Comparison of ENCODE assay signal across 12 cellular contexts in genomic region chr1:39412079-39412478, GRCh38.
DNase-seq lines count a peak whose midpoint lies in the region; ATAC-seq and TF ChIP-seq lines count a peak whose summit lies in the region.
"Had no signal": no experiment of that assay in that cellular context is flagged by ENCODE, and none has a peak within 500 bp of the region (broad histone marks: within the 10 kb centered on the region; RNA-seq: fewer than 3 reads in every experiment).

No MANE protein-coding gene starts in this region.

- no peaks in the 10 kb centered on the region for H3K9me3 ChIP-seq in hepatocyte (ENCODE audit: low read depth)
- H3K9me3 ChIP-seq in skeletal muscle tissue (ENCODE audit: control insufficient read depth in 3 of 3, low read length in 3 of 3) = no peaks in the 10 kb centered on the region
- H3K9me3 ChIP-seq: Peyer's patch, upper lobe of left lung had no signal

- CTCF ChIA-PET in WTC11 (lab: Charles Lee) = interaction anchor here (1.7 to 5.6 kb wide), 2 partner anchors 50 to 313 kb away, joined by 6 to 45 read pairs; no protein-coding TSS in a partner anchor

- H3K9me3 Mint-ChIP-seq in WTC11 = peaks cover 23% of the 10 kb centered on the region
- H3K9me3 Mint-ChIP-seq in stimulated activated memory B cell treated with anti-CD40 and anti-IgM and Interleukin-4, amounts not matched to agents 10 μg/mL and 1 μg/mL and 100 μg/mL, for 72 hours = no peaks in the 10 kb centered on the region
- H3K9me3 Mint-ChIP-seq: central memory CD8-positive, alpha-beta T cell had no signal

- in situ Hi-C loops in GM13977 (cut with MboI; ENCODE audit: low pct_unique_long_range_greater_than_20kb, low sequenced_read_pairs, unreplicated experiment) = no loop called here

- H3K4me3 Mint-ChIP-seq in WTC11 = peak overlapping the region; percentile 60
- no peak overlapping the region for H3K4me3 Mint-ChIP-seq in stimulated activated memory B cell treated with anti-CD40 and anti-IgM and Interleukin-4, amounts not matched to agents 10 μg/mL and 1 μg/mL and 100 μg/mL, for 72 hours
- H3K4me3 Mint-ChIP-seq: central memory CD8-positive, alpha-beta T cell had no signal

- H3K9ac ChIP-seq in skeletal muscle tissue (ENCODE audit: low read depth in 1 of 3, low read length in 3 of 3) = peak overlapping the region in 1 of 3 donors; percentile 70

- DNase-seq in GM13977 (ENCODE audit: low spot score) = peak; percentile 65
- no peak for DNase-seq in WTC11 (ENCODE audit: low spot score)
- no peak for DNase-seq in hepatocyte (ENCODE audit: low spot score)
- DNase-seq in stimulated activated naive CD4-positive, alpha-beta T cell treated with Interleukin-2 at 50 U/mL for 16 hours (lab: John Stamatoyannopoulos, UW) = no peak
- DNase-seq: NCI-H1694, Peyer's patch, upper lobe of left lung had no signal

- no peaks in the 10 kb centered on the region for H3K36me3 ChIP-seq in hepatocyte (replicated peaks; ENCODE audit: insufficient read depth, low read depth)
- peaks cover 0 to 4% (median 3%) of the 10 kb centered on the region in 3 donors for H3K36me3 ChIP-seq in skeletal muscle tissue (ENCODE audit: control insufficient read depth in 3 of 3, insufficient read depth in 3 of 3, low read length in 3 of 3)

- no peaks in the 10 kb centered on the region; the same call in 1 of the 2 replicates for H3K27me3 Mint-ChIP-seq in WTC11 (ENCODE audit: low read depth)
- no peaks in the 10 kb centered on the region for H3K27me3 Mint-ChIP-seq in stimulated activated memory B cell treated with anti-CD40 and anti-IgM and Interleukin-4, amounts not matched to agents 10 μg/mL and 1 μg/mL and 100 μg/mL, for 72 hours
- H3K27me3 Mint-ChIP-seq: central memory CD8-positive, alpha-beta T cell had no signal

- no peaks in the 10 kb centered on the region for H3K9me2 ChIP-seq in hepatocyte (replicated peaks; ENCODE audit: insufficient read depth)

- H3K4me1 ChIP-seq in hepatocyte (ENCODE audit: insufficient read depth) (peaks cover 35% of the 10 kb centered on the region), skeletal muscle tissue (ENCODE audit: control insufficient read depth in 3 of 3, insufficient read depth in 3 of 3, low read length in 3 of 3) (peaks cover 60 to 78% (median 65%) of the 10 kb centered on the region in 3 donors)

- peaks cover 49% of the 10 kb centered on the region for H3K36me3 Mint-ChIP-seq in WTC11
- peaks cover 15% of the 10 kb centered on the region for H3K36me3 Mint-ChIP-seq in stimulated activated memory B cell treated with anti-CD40 and anti-IgM and Interleukin-4, amounts not matched to agents 10 μg/mL and 1 μg/mL and 100 μg/mL, for 72 hours

- H3K4me3 ChIP-seq in hepatocyte (no peak overlapping the region), skeletal muscle tissue (ENCODE audit: low read length in 3 of 3) (peak overlapping the region in 2 of 3 donors; percentile 45 to 75)

- peaks cover 63% of the 10 kb centered on the region for H3K4me1 Mint-ChIP-seq in WTC11
- H3K4me1 Mint-ChIP-seq in stimulated activated memory B cell treated with anti-CD40 and anti-IgM and Interleukin-4, amounts not matched to agents 10 μg/mL and 1 μg/mL and 100 μg/mL, for 72 hours = peaks cover 34% of the 10 kb centered on the region

- TF ChIP-seq CTCF in GM13977 (IDR thresholded peaks at IDR 0.05; ENCODE audit: extremely low read depth, insufficient read depth, missing control alignments) (no peak), WTC11 (IDR thresholded peaks at IDR 0.05) (no peak), hepatocyte (IDR thresholded peaks at IDR 0.05; ENCODE audit: poor library complexity) (no peak)

- no peak overlapping the region for H3K27ac ChIP-seq in hepatocyte
- no peak overlapping the region for H3K27ac ChIP-seq in skeletal muscle tissue (ENCODE audit: low read depth, low read length)

- no peak overlapping the region for H2AFZ ChIP-seq in hepatocyte

- H3K79me2 ChIP-seq in hepatocyte = peaks cover 62% of the 10 kb centered on the region

- ATAC-seq in WTC11 (no peak), GM18909 (IDR thresholded peaks at IDR 0.05; ENCODE audit: poor library complexity, unreplicated experiment) (no peak), GM21723 (IDR thresholded peaks at IDR 0.05; ENCODE audit: unreplicated experiment) (no peak)
- ATAC-seq in stimulated activated memory B cell treated with anti-CD40 and anti-IgM and Interleukin-4, amounts not matched to agents 10 μg/mL and 1 μg/mL and 100 μg/mL, for 72 hours = no peak

- POLR2A ChIA-PET in WTC11 (lab: Charles Lee) = no interaction called here

- H3K27ac Mint-ChIP-seq in WTC11 = no peak overlapping the region
- H3K27ac Mint-ChIP-seq in stimulated activated memory B cell treated with anti-CD40 and anti-IgM and Interleukin-4, amounts not matched to agents 10 μg/mL and 1 μg/mL and 100 μg/mL, for 72 hours = no peak overlapping the region

- peaks cover 42% of the 10 kb centered on the region for H4K20me1 ChIP-seq in hepatocyte (ENCODE audit: insufficient read depth, poor library complexity, severe bottlenecking)

- H3K4me2 ChIP-seq in hepatocyte = peak overlapping the region; percentile 81

- no peaks in the 10 kb centered on the region for H3K27me3 ChIP-seq in hepatocyte
- H3K27me3 ChIP-seq in skeletal muscle tissue (ENCODE audit: control insufficient read depth in 3 of 3, insufficient read depth in 3 of 3, low read length in 3 of 3) = no peaks in the 10 kb centered on the region
- H3K27me3 ChIP-seq: Peyer's patch, upper lobe of left lung had no signal

TF ChIP-seq in WTC11, 78 proteins besides CTCF, POLR2A, EP300 and RAD21:
- TF ChIP-seq FOXP1 (CRISPR knock-in tag; IDR thresholded peaks at IDR 0.05; ENCODE audit: borderline replicate concordance) (no peak), ARID4B (CRISPR knock-in tag; IDR thresholded peaks at IDR 0.05; ENCODE audit: borderline replicate concordance) (no peak), JUN (CRISPR knock-in tag; IDR thresholded peaks at IDR 0.05) (no peak), FOXJ3 (CRISPR knock-in tag; IDR thresholded peaks at IDR 0.05; ENCODE audit: borderline replicate concordance) (no peak), NR1H2 (CRISPR knock-in tag; IDR thresholded peaks at IDR 0.05) (no peak), NR2C2 (CRISPR knock-in tag; IDR thresholded peaks at IDR 0.05) (no peak), ZMAT4 (CRISPR knock-in tag; IDR thresholded peaks at IDR 0.05) (no peak), SMAD3 (CRISPR knock-in tag; IDR thresholded peaks at IDR 0.05; ENCODE audit: borderline replicate concordance) (no peak), ZNF512 (CRISPR knock-in tag; IDR thresholded peaks at IDR 0.05; ENCODE audit: borderline replicate concordance) (no peak)
